Comparison of ENCODE assay signal across 33 cellular contexts in genomic region chr20:18571009-18571408, GRCh38.
"Had no signal": no experiment of that assay in that cellular context is flagged by ENCODE, and none has a peak within 500 bp of the region (broad histone marks: within the 10 kb centered on the region; RNA-seq: fewer than 3 reads in every experiment).

No MANE protein-coding gene starts in this region.

- H3K27ac Mint-ChIP-seq: activated T-helper 2 cell treated with anti-CD3 and anti-CD28 coated beads, Interferon-gamma antibody, Interleukin-2, Interleukin-4, amounts not matched to agents 10 μg/mL and 5 μg/mL and 100 μg/mL, durations not matched to agents 14 hours and 24 hours and 36 hours; mesothelial cell of epicardium; nephron progenitor cell; stimulated activated memory B cell treated with anti-CD40 and anti-IgM and Interleukin-4, amounts not matched to agents 10 μg/mL and 1 μg/mL and 100 μg/mL, for 72 hours had no signal

- H3K27me3 ChIP-seq: adrenal gland, brain microvascular endothelial cell, pancreas, thyroid gland, upper lobe of right lung had no signal

- H3K4me3 ChIP-seq: adrenal gland, coronary artery, pancreas, psoas muscle, smooth muscle cell, thyroid gland, upper lobe of right lung had no signal

- H3K36me3 ChIP-seq: pancreas had no signal

- H3K4me2 ChIP-seq: smooth muscle cell had no signal

- H3K4me3 Mint-ChIP-seq: activated B cell treated with CpG ODN at 0.5 μM for 24 hours; activated naive CD4-positive, alpha-beta T cell treated with anti-CD3 and anti-CD28 coated beads, Interleukin-2, amount 50 U/mL, for 24 hours; activated T-cell treated with anti-CD3 and anti-CD28 coated beads, Interleukin-2, amount 50 U/mL, for 4 hours; effector memory CD8-positive, alpha-beta T cell; mesothelial cell of epicardium; stimulated activated memory B cell treated with anti-CD40 and anti-IgM and Interleukin-4, amounts not matched to agents 10 μg/mL and 1 μg/mL and 100 μg/mL, for 72 hours; stimulated activated naive CD8-positive, alpha-beta T cell treated with anti-CD3 and anti-CD28 coated beads, Interleukin-15, amount 100 ng/mL, for 72 hours; T-helper 17 cell had no signal

- H3K9me3 ChIP-seq: adrenal gland, pancreas, psoas muscle, thyroid gland, upper lobe of right lung had no signal

- H3K9me3 Mint-ChIP-seq: activated naive CD4-positive, alpha-beta T cell treated with anti-CD3 and anti-CD28 coated beads, Interleukin-2, amount 50 U/mL, for 24 hours; nephron progenitor cell had no signal

- DNase-seq: activated B cell treated with CpG ODN at 0.5 μM for 24 hours; activated CD4-positive, alpha-beta T cell treated with anti-CD3 and anti-CD28 coated beads, Interleukin-2, amount 50 U/mL, for 4 hours; activated CD8-positive, alpha-beta memory T cell treated with anti-CD3 and anti-CD28 coated beads, Interleukin-2, amount 50 U/mL, for 4 hours; activated T-cell treated with anti-CD3 and anti-CD28 coated beads, Interleukin-2, amount 50 U/mL, for 4 hours; adrenal gland; brain microvascular endothelial cell; effector memory CD8-positive, alpha-beta T cell; erythroblast; head of caudate nucleus; hippocampal formation; left cardiac atrium; left ventricle myocardium superior; naive B cell; nephron progenitor cell; nucleus accumbens; pancreas; psoas muscle; stimulated activated CD4-positive, alpha-beta T cell treated with anti-CD3 and anti-CD28 coated beads, Interleukin-1b, Interleukin-23, amount 100 ng/mL, for 48 hours; stimulated activated CD4-positive, alpha-beta T cell treated with anti-CD3 and anti-CD28 coated beads, Interleukin-4, amount 100 ng/mL, for 4 hours; stimulated activated CD8-positive, alpha-beta memory T cell treated with anti-CD3 and anti-CD28 coated beads, Interleukin-4, amount 100 ng/mL, for 48 hours; stimulated activated naive CD8-positive, alpha-beta T cell treated with anti-CD3 and anti-CD28 coated beads, Interleukin-15, amount 100 ng/mL, for 72 hours; SW 1271; T-helper 17 cell; thyroid gland; upper lobe of right lung had no signal

- FAIRE-seq: astrocyte, keratinocyte, pancreas had no signal

- ATAC-seq: activated T-cell treated with anti-CD3 and anti-CD28 coated beads, Interleukin-2, amount 50 U/mL, for 4 hours; effector memory CD8-positive, alpha-beta T cell; left cardiac atrium; left ventricle myocardium superior; pancreas; psoas muscle; stimulated activated memory B cell treated with anti-CD40 and anti-IgM and Interleukin-4, amounts not matched to agents 10 μg/mL and 1 μg/mL and 100 μg/mL, for 72 hours; stimulated activated naive CD8-positive, alpha-beta T cell treated with anti-CD3 and anti-CD28 coated beads, Interleukin-15, amount 100 ng/mL, for 72 hours; T-helper 17 cell; upper lobe of right lung had no signal

- H3K27ac ChIP-seq: brain microvascular endothelial cell, pancreas, psoas muscle, thyroid gland, upper lobe of right lung had no signal

- H3K27me3 Mint-ChIP-seq: activated B cell treated with CpG ODN at 0.5 μM for 24 hours; activated naive CD4-positive, alpha-beta T cell treated with anti-CD3 and anti-CD28 coated beads, Interleukin-2, amount 50 U/mL, for 24 hours; effector memory CD8-positive, alpha-beta T cell; naive B cell; stimulated activated memory B cell treated with anti-CD40 and anti-IgM and Interleukin-4, amounts not matched to agents 10 μg/mL and 1 μg/mL and 100 μg/mL, for 72 hours; stimulated activated naive CD8-positive, alpha-beta T cell treated with anti-CD3 and anti-CD28 coated beads, Interleukin-15, amount 100 ng/mL, for 72 hours; T-helper 17 cell had no signal
